Comparison of ENCODE assay signal across 1 cellular context in the genomic region with DNA sequence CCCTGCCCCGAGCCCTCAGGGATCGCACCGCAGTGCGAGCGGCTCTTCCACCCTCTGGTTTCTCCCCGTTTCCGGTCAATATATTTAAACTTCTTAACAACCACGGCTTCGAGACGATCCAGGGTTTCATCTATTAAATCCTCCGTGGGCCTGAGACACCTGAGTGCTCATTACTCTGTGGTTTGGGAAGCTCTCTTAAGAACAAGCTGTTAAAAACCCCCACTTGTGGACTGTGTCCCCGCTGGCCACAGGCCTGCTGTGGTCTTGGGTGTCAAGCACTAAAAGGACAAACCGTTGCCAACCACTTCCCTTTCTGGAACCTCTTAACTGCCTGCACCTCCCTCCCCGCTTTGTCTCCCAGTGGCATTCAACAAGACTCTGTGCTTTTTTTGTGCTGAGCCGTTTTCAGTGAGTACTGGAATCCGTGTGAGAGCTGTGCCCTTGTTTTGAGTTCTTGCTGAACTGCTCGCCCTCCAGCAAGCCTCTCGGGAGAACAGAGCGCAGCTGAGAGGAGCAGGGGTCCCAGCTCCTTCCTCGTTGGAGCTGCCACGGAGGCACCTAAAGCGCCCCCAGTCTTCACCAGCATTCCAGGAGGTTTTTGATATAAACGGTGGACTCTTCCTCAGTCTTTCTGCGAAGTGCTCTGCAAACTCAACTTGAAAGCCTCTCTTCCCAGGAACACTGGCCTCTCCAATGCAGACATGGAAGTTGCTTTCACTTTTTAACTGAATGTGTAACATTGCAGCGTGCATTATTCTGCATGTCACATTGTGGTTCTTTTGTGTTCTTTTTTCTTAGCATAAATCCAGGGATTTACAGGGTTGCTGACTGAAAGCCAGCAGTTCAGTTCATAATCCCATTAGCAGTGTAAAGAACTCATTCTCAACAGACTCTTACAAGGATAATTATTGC.
TF ChIP-seq lines count a peak whose summit lies in the region.

No MANE protein-coding gene starts in this region.

TF ChIP-seq in IMR-90, 13 proteins besides CTCF, POLR2A, EP300 and RAD21:
- TF ChIP-seq NFE2L2 (IDR thresholded peaks at IDR 0.05; ENCODE audit: low read depth, low read length) (0 out of 2 replicates have a peak, but pooled peaks have one; percentile 1), FOS (IDR thresholded peaks at IDR 0.05; ENCODE audit: low read depth, low read length) (no peak)
